1 cellular context compared by ENCODE assay signal in genomic region chr14:104940526-104941150, GRCh38.
TF ChIP-seq lines count a peak whose summit lies in the region.

No MANE protein-coding gene starts in this region.

TF ChIP-seq in GM23338, 12 proteins besides CTCF, POLR2A, EP300 and RAD21 (continued from another document):
- TF ChIP-seq, protein P1, sequence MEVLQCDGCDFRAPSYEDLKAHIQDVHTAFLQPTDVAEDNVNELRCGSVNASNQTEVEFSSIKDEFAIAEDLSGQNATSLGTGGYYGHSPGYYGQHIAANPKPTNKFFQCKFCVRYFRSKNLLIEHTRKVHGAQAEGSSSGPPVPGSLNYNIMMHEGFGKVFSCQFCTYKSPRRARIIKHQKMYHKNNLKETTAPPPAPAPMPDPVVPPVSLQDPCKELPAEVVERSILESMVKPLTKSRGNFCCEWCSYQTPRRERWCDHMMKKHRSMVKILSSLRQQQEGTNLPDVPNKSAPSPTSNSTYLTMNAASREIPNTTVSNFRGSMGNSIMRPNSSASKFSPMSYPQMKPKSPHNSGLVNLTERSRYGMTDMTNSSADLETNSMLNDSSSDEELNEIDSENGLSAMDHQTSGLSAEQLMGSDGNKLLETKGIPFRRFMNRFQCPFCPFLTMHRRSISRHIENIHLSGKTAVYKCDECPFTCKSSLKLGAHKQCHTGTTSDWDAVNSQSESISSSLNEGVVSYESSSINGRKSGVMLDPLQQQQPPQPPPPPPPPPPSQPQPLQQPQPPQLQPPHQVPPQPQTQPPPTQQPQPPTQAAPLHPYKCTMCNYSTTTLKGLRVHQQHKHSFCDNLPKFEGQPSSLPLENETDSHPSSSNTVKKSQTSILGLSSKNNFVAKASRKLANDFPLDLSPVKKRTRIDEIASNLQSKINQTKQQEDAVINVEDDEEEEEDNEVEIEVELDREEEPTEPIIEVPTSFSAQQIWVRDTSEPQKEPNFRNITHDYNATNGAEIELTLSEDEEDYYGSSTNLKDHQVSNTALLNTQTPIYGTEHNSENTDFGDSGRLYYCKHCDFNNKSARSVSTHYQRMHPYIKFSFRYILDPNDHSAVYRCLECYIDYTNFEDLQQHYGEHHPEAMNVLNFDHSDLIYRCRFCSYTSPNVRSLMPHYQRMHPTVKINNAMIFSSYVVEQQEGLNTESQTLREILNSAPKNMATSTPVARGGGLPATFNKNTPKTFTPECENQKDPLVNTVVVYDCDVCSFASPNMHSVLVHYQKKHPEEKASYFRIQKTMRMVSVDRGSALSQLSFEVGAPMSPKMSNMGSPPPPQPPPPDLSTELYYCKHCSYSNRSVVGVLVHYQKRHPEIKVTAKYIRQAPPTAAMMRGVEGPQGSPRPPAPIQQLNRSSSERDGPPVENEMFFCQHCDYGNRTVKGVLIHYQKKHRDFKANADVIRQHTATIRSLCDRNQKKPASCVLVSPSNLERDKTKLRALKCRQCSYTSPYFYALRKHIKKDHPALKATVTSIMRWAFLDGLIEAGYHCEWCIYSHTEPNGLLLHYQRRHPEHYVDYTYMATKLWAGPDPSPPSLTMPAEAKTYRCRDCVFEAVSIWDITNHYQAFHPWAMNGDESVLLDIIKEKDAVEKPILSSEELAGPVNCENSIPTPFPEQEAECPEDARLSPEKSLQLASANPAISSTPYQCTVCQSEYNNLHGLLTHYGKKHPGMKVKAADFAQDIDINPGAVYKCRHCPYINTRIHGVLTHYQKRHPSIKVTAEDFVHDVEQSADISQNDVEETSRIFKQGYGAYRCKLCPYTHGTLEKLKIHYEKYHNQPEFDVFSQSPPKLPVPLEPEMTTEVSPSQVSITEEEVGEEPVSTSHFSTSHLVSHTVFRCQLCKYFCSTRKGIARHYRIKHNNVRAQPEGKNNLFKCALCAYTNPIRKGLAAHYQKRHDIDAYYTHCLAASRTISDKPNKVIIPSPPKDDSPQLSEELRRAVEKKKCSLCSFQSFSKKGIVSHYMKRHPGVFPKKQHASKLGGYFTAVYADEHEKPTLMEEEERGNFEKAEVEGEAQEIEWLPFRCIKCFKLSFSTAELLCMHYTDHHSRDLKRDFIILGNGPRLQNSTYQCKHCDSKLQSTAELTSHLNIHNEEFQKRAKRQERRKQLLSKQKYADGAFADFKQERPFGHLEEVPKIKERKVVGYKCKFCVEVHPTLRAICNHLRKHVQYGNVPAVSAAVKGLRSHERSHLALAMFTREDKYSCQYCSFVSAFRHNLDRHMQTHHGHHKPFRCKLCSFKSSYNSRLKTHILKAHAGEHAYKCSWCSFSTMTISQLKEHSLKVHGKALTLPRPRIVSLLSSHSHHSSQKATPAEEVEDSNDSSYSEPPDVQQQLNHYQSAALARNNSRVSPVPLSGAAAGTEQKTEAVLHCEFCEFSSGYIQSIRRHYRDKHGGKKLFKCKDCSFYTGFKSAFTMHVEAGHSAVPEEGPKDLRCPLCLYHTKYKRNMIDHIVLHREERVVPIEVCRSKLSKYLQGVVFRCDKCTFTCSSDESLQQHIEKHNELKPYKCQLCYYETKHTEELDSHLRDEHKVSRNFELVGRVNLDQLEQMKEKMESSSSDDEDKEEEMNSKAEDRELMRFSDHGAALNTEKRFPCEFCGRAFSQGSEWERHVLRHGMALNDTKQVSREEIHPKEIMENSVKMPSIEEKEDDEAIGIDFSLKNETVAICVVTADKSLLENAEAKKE (CRISPR knock-in tag; IDR thresholded peaks at IDR 0.05), result no peak
- no peak for TF ChIP-seq POLR2AphosphoS5 (IDR thresholded peaks at IDR 0.05; ENCODE audit: low read depth)
